19 cellular contexts compared by ENCODE assay signal in genomic region chr17:63939884-63940283, GRCh38. TPM values are rescaled to one million over a fixed set of nuclear protein-coding genes. Genes with fewer than 3 reads are reported as not detected.
DNase-seq lines count a peak whose midpoint lies in the region; ATAC-seq and TF ChIP-seq lines count a peak whose summit lies in the region.
"Had no signal": no experiment of that assay in that cellular context is flagged by ENCODE, and none has a peak within 500 bp of the region (broad histone marks: within the 10 kb centered on the region; RNA-seq: fewer than 3 reads in every experiment).

No MANE protein-coding gene starts in this region.

- H3K9me1 ChIP-seq in IMR-90 (ENCODE audit: insufficient read depth, low read length) = no peaks in the 10 kb centered on the region

- H2AFZ ChIP-seq in IMR-90 (replicated peaks; ENCODE audit: low read length, poor library complexity) (peak overlapping the region; percentile 21), neuronal stem cell (ENCODE audit: low read length) (peak overlapping the region; percentile 21)
- H2AFZ ChIP-seq: GM23248 had no signal

- H3K4me2 ChIP-seq in BLaER1 (peak overlapping the region; percentile 47; the same call in 1 of the 2 replicates), IMR-90 (ENCODE audit: low read depth, low read length) (no peak overlapping the region), neuronal stem cell (ENCODE audit: insufficient read depth, low read length, poor library complexity, severe bottlenecking) (no peak overlapping the region)

- intact Hi-C loops in IMR-90 (cut with micrococcal nuclease) = no loop called here

- no peak overlapping the region for H2BK5ac ChIP-seq in IMR-90 (ENCODE audit: low read depth, low read length, poor library complexity, severe bottlenecking)
- no peak overlapping the region for H2BK5ac ChIP-seq in neuronal stem cell (ENCODE audit: low read length)

- in situ Hi-C loops in IMR-90 (cut with MboI; ENCODE audit: low sequenced_read_pairs) = no loop called here

- H3K4me3 Mint-ChIP-seq in endodermal cell = no peak overlapping the region
- H3K4me3 Mint-ChIP-seq: CD14-positive monocyte had no signal

- H4K91ac ChIP-seq in IMR-90 (ENCODE audit: insufficient read depth, low read depth, low read length) (no peak overlapping the region), neuronal stem cell (ENCODE audit: low read depth, low read length, poor library complexity) (no peak overlapping the region)

- H4K20me1 ChIP-seq in BLaER1 = no peaks in the 10 kb centered on the region
- no peaks in the 10 kb centered on the region for H4K20me1 ChIP-seq in IMR-90 (ENCODE audit: insufficient read depth, low read length)

- no peaks in the 10 kb centered on the region for H3K27me3 Mint-ChIP-seq in endodermal cell (ENCODE audit: insufficient read depth)

- dilution Hi-C loops in IMR-90 (cut with HindIII; ENCODE audit: low sequenced_read_pairs, unreplicated experiment) = no loop called here

- no peak overlapping the region for H3K14ac ChIP-seq in IMR-90 (replicated peaks; ENCODE audit: low read depth, low read length)
- peak overlapping the region; percentile 60 for H3K14ac ChIP-seq in neuronal stem cell (ENCODE audit: low read length)

- no peak overlapping the region for H2BK15ac ChIP-seq in IMR-90 (ENCODE audit: low read depth, low read length)
- H2BK15ac ChIP-seq in neuronal stem cell (ENCODE audit: low read length) = peak overlapping the region; percentile 34

- H3K79me1 ChIP-seq in IMR-90 (ENCODE audit: low read depth in 1 of 2, low read length in 2 of 2) (no peaks in the 10 kb centered on the region), neuronal stem cell (ENCODE audit: low read depth, low read length) (peaks cover 2% of the 10 kb centered on the region)

- TF ChIP-seq CTCF in IMR-90 (conservative IDR thresholded peaks at IDR 0.05; ENCODE audit: low read depth, low read length) (no peak), endodermal cell (conservative IDR thresholded peaks at IDR 0.05) (no peak), suprapubic skin (IDR thresholded peaks at IDR 0.05) (no peak)

- no peak overlapping the region for H2BK20ac ChIP-seq in IMR-90 (ENCODE audit: low read depth, low read length)

- H3K36me3 ChIP-seq in BLaER1 = peaks cover 12% of the 10 kb centered on the region; the same call in 1 of the 2 replicates
- H3K36me3 ChIP-seq in IMR-90 (ENCODE audit: control insufficient read depth, insufficient read depth, low read length) = no peaks in the 10 kb centered on the region
- no peaks in the 10 kb centered on the region for H3K36me3 ChIP-seq in endodermal cell (ENCODE audit: control insufficient read depth, insufficient read depth, low read length)
- peaks cover 0 to 6% of the 10 kb centered on the region in 2 donors for H3K36me3 ChIP-seq in neuronal stem cell (replicated peaks in 1 of 2; ENCODE audit: control insufficient read depth in 2 of 2, insufficient read depth in 2 of 2, low read length in 2 of 2)
- H3K36me3 ChIP-seq in suprapubic skin = no peaks in the 10 kb centered on the region
- H3K36me3 ChIP-seq: Peyer's patch had no signal

- no peaks in the 10 kb centered on the region for H3K4me1 Mint-ChIP-seq in endodermal cell

- no TSS peak for BruUV-seq in IMR-90 (replicated peaks; lab: Mats Ljungman, UMichigan)

- H3K23ac ChIP-seq in IMR-90 (ENCODE audit: low read depth, low read length) (no peak overlapping the region), neuronal stem cell (ENCODE audit: low read depth, low read length, poor library complexity) (no peak overlapping the region)

- 70% methylated on average over 3 of the region's 6 CpGs; no CpG with 5 or more reads in 1 of the 2 experiments for WGBS in IMR-90 (ENCODE audit: extremely low coverage in 2 of 2, insufficient read length in 1 of 2), 2 experiments
- WGBS in endodermal cell (ENCODE audit: insufficient coverage in 1 of 2, insufficient read length in 1 of 2), 2 experiments = 85 to 86% methylated on average over 6 of the region's 6 CpGs
- WGBS in neuronal stem cell (ENCODE audit: extremely low coverage in 2 of 2, insufficient read length in 2 of 2, insufficient replicate concordance in 1 of 2), 2 donors = no CpG with 5 or more reads among the region's 6 CpGs
- WGBS in suprapubic skin = 80% methylated on average over 6 of the region's 6 CpGs

- no peak overlapping the region for H3K56ac ChIP-seq in IMR-90 (ENCODE audit: extremely low read depth, insufficient read depth, low read length)

- H3K9me3 ChIP-seq in BLaER1 (peaks cover 6% of the 10 kb centered on the region; the same call in 1 of the 2 replicates), IMR-90 (ENCODE audit: control insufficient read depth, insufficient read depth, low read length) (no peaks in the 10 kb centered on the region; the same call in 1 of the 2 replicates), endodermal cell (ENCODE audit: control insufficient read depth, low read length) (no peaks in the 10 kb centered on the region), neuronal stem cell (replicated peaks in 1 of 2; ENCODE audit: control insufficient read depth in 2 of 2, insufficient read depth in 1 of 2, low read depth in 1 of 2, low read length in 2 of 2) (peaks cover 0 to 4% of the 10 kb centered on the region in 2 donors), suprapubic skin (no peaks in the 10 kb centered on the region)
- H3K9me3 ChIP-seq: Peyer's patch had no signal

- POLR2A ChIA-PET in IMR-90 (lab: Charles Lee; ENCODE audit: unreplicated experiment) = no interaction called here

- H2AK5ac ChIP-seq in IMR-90 (ENCODE audit: low read depth, low read length) (no peak overlapping the region), neuronal stem cell (ENCODE audit: low read depth, low read length) (no peak overlapping the region)

- TF ChIP-seq EP300 in suprapubic skin (IDR thresholded peaks at IDR 0.05) = no peak

- H2BK120ac ChIP-seq in IMR-90 (ENCODE audit: low read depth, low read length) (no peak overlapping the region), neuronal stem cell (ENCODE audit: low read depth, low read length) (no peak overlapping the region)

- H3K4me3 ChIP-seq in BLaER1 (no peak overlapping the region), IMR-90 (ENCODE audit: insufficient read depth, low read depth, low read length) (no peak overlapping the region), endodermal cell (ENCODE audit: low read length) (no peak overlapping the region), neuronal stem cell (ENCODE audit: low read length in 2 of 2) (no peak overlapping the region), suprapubic skin (no peak overlapping the region)
- H3K4me3 ChIP-seq: GM23248, Peyer's patch had no signal

- H3K27me3 ChIP-seq in BLaER1 = no peaks in the 10 kb centered on the region
- peaks cover 18% of the 10 kb centered on the region for H3K27me3 ChIP-seq in IMR-90 (ENCODE audit: control insufficient read depth, insufficient read depth, low read length)
- no peaks in the 10 kb centered on the region for H3K27me3 ChIP-seq in endodermal cell (ENCODE audit: control insufficient read depth, insufficient read depth, low read length, poor library complexity, severe bottlenecking)
- H3K27me3 ChIP-seq in neuronal stem cell (ENCODE audit: control insufficient read depth in 3 of 3, insufficient read depth in 3 of 3, low read depth in 1 of 3, low read length in 3 of 3) = peaks cover 0 to 3% (median 0%) of the 10 kb centered on the region in 3 experiments
- no peaks in the 10 kb centered on the region for H3K27me3 ChIP-seq in suprapubic skin
- H3K27me3 ChIP-seq: Peyer's patch had no signal

- no peak overlapping the region for H3K18ac ChIP-seq in IMR-90 (ENCODE audit: low read depth, low read length)
- H3K18ac ChIP-seq in neuronal stem cell (ENCODE audit: low read length) = no peak overlapping the region

- TF ChIP-seq POLR2A in IMR-90 (IDR thresholded peaks at IDR 0.05; ENCODE audit: low read depth, low read length) (no peak), suprapubic skin (IDR thresholded peaks at IDR 0.05) (no peak)

- peaks cover 73% of the 10 kb centered on the region for H3K4me1 ChIP-seq in BLaER1
- no peaks in the 10 kb centered on the region for H3K4me1 ChIP-seq in IMR-90 (ENCODE audit: control insufficient read depth, insufficient read depth, low read length)
- no peaks in the 10 kb centered on the region for H3K4me1 ChIP-seq in endodermal cell (ENCODE audit: control insufficient read depth, insufficient read depth, low read length)
- H3K4me1 ChIP-seq in neuronal stem cell (ENCODE audit: control insufficient read depth in 2 of 2, insufficient read depth in 1 of 2, low read depth in 1 of 2, low read length in 2 of 2) = peaks cover 0 to 9% of the 10 kb centered on the region in 2 donors
- no peaks in the 10 kb centered on the region for H3K4me1 ChIP-seq in suprapubic skin

- CTCF ChIA-PET in IMR-90 (lab: Yijun Ruan, JAX) = no interaction called here

- no peak overlapping the region for H2AK9ac ChIP-seq in IMR-90 (replicated peaks; ENCODE audit: low read depth, low read length, poor library complexity)

- H3K27ac Mint-ChIP-seq in endodermal cell = peak overlapping the region; percentile 56

- ATAC-seq in IMR-90 (ENCODE audit: low read depth) = no peak
- no peak for ATAC-seq in HG03095 (IDR thresholded peaks at IDR 0.05; ENCODE audit: unreplicated experiment)

- no peaks in the 10 kb centered on the region for H3K9me3 Mint-ChIP-seq in endodermal cell

- DNase-seq in IMR-90 (no peak), endodermal cell (no peak), neuronal stem cell (ENCODE audit: low spot score) (no peak), suprapubic skin (ENCODE audit: low spot score in 2 of 2) (no peak), HK-2 (ENCODE audit: unreplicated experiment) (no peak)
- DNase-seq in activated CD4-positive, alpha-beta T cell treated with anti-CD3 and anti-CD28 coated beads for 1 hour = no peak
- DNase-seq: DMS79 treated with DMSO at 0.1 percent for 48 hours, GM23248, KG1, NCI-H1436 treated with DMSO at 0.1 percent for 48 hours, NCI-H2029, NCI-H345, NCI-H524 treated with DMSO at 0.1 percent for 48 hours, Peyer's patch had no signal

- peak overlapping the region; percentile 62 for H3K27ac ChIP-seq in BLaER1
- H3K27ac ChIP-seq in IMR-90 (ENCODE audit: insufficient read depth, low read length) = no peak overlapping the region
- H3K27ac ChIP-seq in endodermal cell (ENCODE audit: low read depth, low read length) = no peak overlapping the region
- H3K27ac ChIP-seq in neuronal stem cell (replicated peaks; ENCODE audit: low read length) = no peak overlapping the region
- no peak overlapping the region for H3K27ac ChIP-seq in suprapubic skin
- H3K27ac ChIP-seq: GM23248, Peyer's patch had no signal

- no peaks in the 10 kb centered on the region for H3K36me3 Mint-ChIP-seq in endodermal cell (ENCODE audit: low read depth)
- H3K36me3 Mint-ChIP-seq: CD14-positive monocyte had no signal

- H3K4ac ChIP-seq in IMR-90 (ENCODE audit: low read depth, low read length) (no peak overlapping the region), neuronal stem cell (ENCODE audit: low read length) (no peak overlapping the region)

- H4K8ac ChIP-seq in IMR-90 (ENCODE audit: low read depth in 2 of 2, low read length in 2 of 2) (no peak overlapping the region), neuronal stem cell (ENCODE audit: low read depth, low read length) (no peak overlapping the region)

- H2BK12ac ChIP-seq in neuronal stem cell (ENCODE audit: low read length) = no peak overlapping the region

- TF ChIP-seq RAD21 in IMR-90 (IDR thresholded peaks at IDR 0.05; ENCODE audit: low read length) = no peak

- H3K9ac ChIP-seq in BLaER1 (no peak overlapping the region), IMR-90 (ENCODE audit: low read depth, low read length) (no peak overlapping the region), endodermal cell (ENCODE audit: extremely low read depth, low read length, poor library complexity, severe bottlenecking) (no peak overlapping the region), neuronal stem cell (ENCODE audit: low read depth, low read length, poor library complexity) (no peak overlapping the region)
- H3K9ac ChIP-seq: GM23248 had no signal

- H4K5ac ChIP-seq in IMR-90 (ENCODE audit: low read depth, low read length) = no peak overlapping the region

RNA-seq across cellular contexts. Expression of gene CD79B, which starts 7.8 kb away (rescaled TPM):
- total RNA-seq in IMR-90 (2012; rRNA removed) = not detected in 2 replicates
- polyA plus RNA-seq in IMR-90 (2012; rRNA removed) = not detected in 2 replicates
- polyA plus RNA-seq in IMR-90 (2012; cell fraction: cytosol; rRNA removed) = not detected in 2 replicates
- polyA plus RNA-seq in IMR-90 (2012; cell fraction: nucleus; rRNA removed; ENCODE audit: low replicate concordance) = not detected in 2 replicates
- total RNA-seq in endodermal cell = under 1 TPM; 0.35 to 0.44 TPM
- polyA plus RNA-seq in endodermal cell (2013, experiment 1 of 2) = 0.61 TPM
- polyA plus RNA-seq in endodermal cell (2013, experiment 2 of 2) = 0.99 TPM
- 0.71 TPM for polyA plus RNA-seq in neuronal stem cell (2013, experiment 1 of 2)
- 0.79 TPM for polyA plus RNA-seq in neuronal stem cell (2013, experiment 2 of 2)
- 1 to 10 TPM; 1.5 to 7.9 (median 2.2) TPM for total RNA-seq in suprapubic skin
- total RNA-seq: GM23248 had no signal
- polyA plus RNA-seq: GM23248 had no signal

RNA-seq across cellular contexts. Expression of gene GH1, which starts 21.2 kb away (rescaled TPM):
- total RNA-seq in IMR-90 (2012; rRNA removed) (not detected in 2 replicates), endodermal cell (not detected), suprapubic skin (not detected)
- not detected in 2 replicates for polyA plus RNA-seq in IMR-90 (2012; rRNA removed)
- polyA plus RNA-seq in IMR-90 (2012; cell fraction: cytosol; rRNA removed) = not detected in 2 replicates
- not detected in 2 replicates for polyA plus RNA-seq in IMR-90 (2012; cell fraction: nucleus; rRNA removed; ENCODE audit: low replicate concordance)
- polyA plus RNA-seq in endodermal cell (2013, experiment 1 of 2) = not detected
- not detected for polyA plus RNA-seq in endodermal cell (2013, experiment 2 of 2)
- polyA plus RNA-seq in neuronal stem cell (2013, experiment 1 of 2) = 0.08 TPM
- 0.24 TPM for polyA plus RNA-seq in neuronal stem cell (2013, experiment 2 of 2)
- total RNA-seq: GM23248, M059J, Peyer's patch, SK-MEL-5 had no signal
- polyA plus RNA-seq: CD14-positive monocyte, GM23248 had no signal

RNA-seq across cellular contexts. Expression of gene CSHL1, which starts 28.8 kb away (rescaled TPM):
- total RNA-seq in IMR-90 (2012; rRNA removed) (not detected in 2 replicates), endodermal cell (not detected), suprapubic skin (not detected)
- not detected in 2 replicates for polyA plus RNA-seq in IMR-90 (2012; rRNA removed)
- not detected in 2 replicates for polyA plus RNA-seq in IMR-90 (2012; cell fraction: cytosol; rRNA removed)
- polyA plus RNA-seq in IMR-90 (2012; cell fraction: nucleus; rRNA removed; ENCODE audit: low replicate concordance) = not detected in 2 replicates
- polyA plus RNA-seq in endodermal cell (2013, experiment 1 of 2) = not detected
- not detected for polyA plus RNA-seq in endodermal cell (2013, experiment 2 of 2)
- not detected for polyA plus RNA-seq in neuronal stem cell (2013, experiment 1 of 2)
- not detected for polyA plus RNA-seq in neuronal stem cell (2013, experiment 2 of 2)
- total RNA-seq: GM23248, M059J, Peyer's patch, SK-MEL-5 had no signal
- polyA plus RNA-seq: CD14-positive monocyte, GM23248 had no signal

RNA-seq across cellular contexts. Expression of gene SCN4A, which starts 32.8 kb away (rescaled TPM):
- total RNA-seq in IMR-90 (2012; rRNA removed) = not detected in 2 replicates
- polyA plus RNA-seq in IMR-90 (2012; rRNA removed) = not detected in 2 replicates
- polyA plus RNA-seq in IMR-90 (2012; cell fraction: cytosol; rRNA removed) = under 0.01 TPM in 1 of 2 replicates, not detected in the other
- polyA plus RNA-seq in IMR-90 (2012; cell fraction: nucleus; rRNA removed; ENCODE audit: low replicate concordance) = 0.01 and 0.07 TPM in 2 replicates
- 1 to 10 TPM; 3.9 to 4.4 TPM for total RNA-seq in endodermal cell
- polyA plus RNA-seq in endodermal cell (2013, experiment 1 of 2) = 2.5 TPM
- polyA plus RNA-seq in endodermal cell (2013, experiment 2 of 2) = 2.1 TPM
- polyA plus RNA-seq in neuronal stem cell (2013, experiment 1 of 2) = 3.9 TPM
- 3.8 TPM for polyA plus RNA-seq in neuronal stem cell (2013, experiment 2 of 2)
- total RNA-seq in suprapubic skin = 1 to 10 TPM in 2 of 4 donors, under 1 TPM in 2; 0.45 to 4.5 (median 1.6) TPM
- total RNA-seq: GM23248, M059J, SK-MEL-5 had no signal
- polyA plus RNA-seq: CD14-positive monocyte, GM23248 had no signal

RNA-seq across cellular contexts. Expression of gene CSH1, which starts 43.5 kb away (rescaled TPM):
- total RNA-seq in IMR-90 (2012; rRNA removed) = not detected in 2 replicates
- not detected in 2 replicates for polyA plus RNA-seq in IMR-90 (2012; rRNA removed)
- polyA plus RNA-seq in IMR-90 (2012; cell fraction: cytosol; rRNA removed) = not detected in 2 replicates
- polyA plus RNA-seq in IMR-90 (2012; cell fraction: nucleus; rRNA removed; ENCODE audit: low replicate concordance) = not detected in 2 replicates
- under 1 TPM in 1 of 2 donors, not detected in 1; 0.64 TPM for total RNA-seq in endodermal cell
- not detected for polyA plus RNA-seq in endodermal cell (2013, experiment 1 of 2)
- polyA plus RNA-seq in endodermal cell (2013, experiment 2 of 2) = not detected
- polyA plus RNA-seq in neuronal stem cell (2013, experiment 1 of 2) = not detected
- not detected for polyA plus RNA-seq in neuronal stem cell (2013, experiment 2 of 2)
- not detected for total RNA-seq in suprapubic skin
- total RNA-seq: GM23248, M059J, Peyer's patch, SK-MEL-5 had no signal
- polyA plus RNA-seq: CD14-positive monocyte, GM23248 had no signal
